1 cellular context compared by ENCODE assay signal in genomic region chr12:6340745-6341438, GRCh38.
TF ChIP-seq lines count a peak whose summit lies in the region.

No MANE protein-coding gene starts in this region.

TF ChIP-seq in HepG2, 621 proteins besides CTCF, POLR2A, EP300 and RAD21:
- no peak for TF ChIP-seq MED8 (CRISPR knock-in tag; IDR thresholded peaks at IDR 0.05; ENCODE audit: insufficient replicate concordance)
- TF ChIP-seq HOXA9 (CRISPR knock-in tag; IDR thresholded peaks at IDR 0.05; ENCODE audit: borderline replicate concordance) = no peak
- no peak for TF ChIP-seq RERE (CRISPR knock-in tag; IDR thresholded peaks at IDR 0.05; ENCODE audit: low read depth)
- 0 out of 2 replicates have a peak, but pooled peaks have one; percentile 18 for TF ChIP-seq SNAI1 (CRISPR knock-in tag; IDR thresholded peaks at IDR 0.05; ENCODE audit: borderline replicate concordance)
- 0 out of 2 replicates have a peak, but pooled peaks have one; percentile 11 for TF ChIP-seq PITX1 (CRISPR knock-in tag; IDR thresholded peaks at IDR 0.05)
- peak; percentile 48; the same call in 1 of the 2 replicates for TF ChIP-seq KAT7 (CRISPR knock-in tag; IDR thresholded peaks at IDR 0.05; ENCODE audit: borderline replicate concordance)
- TF ChIP-seq FOXO4 (CRISPR knock-in tag; conservative IDR thresholded peaks at IDR 0.05) = 0 out of 2 replicates have a peak, but pooled peaks have one; percentile 2
- 0 out of 2 replicates have a peak, but pooled peaks have one; percentile 38 for TF ChIP-seq GLMP (CRISPR knock-in tag; IDR thresholded peaks at IDR 0.05; ENCODE audit: borderline replicate concordance)
- TF ChIP-seq KAT8 (CRISPR knock-in tag; IDR thresholded peaks at IDR 0.05) = 0 out of 2 replicates have a peak, but pooled peaks have one; percentile 9
- TF ChIP-seq, protein P1, sequence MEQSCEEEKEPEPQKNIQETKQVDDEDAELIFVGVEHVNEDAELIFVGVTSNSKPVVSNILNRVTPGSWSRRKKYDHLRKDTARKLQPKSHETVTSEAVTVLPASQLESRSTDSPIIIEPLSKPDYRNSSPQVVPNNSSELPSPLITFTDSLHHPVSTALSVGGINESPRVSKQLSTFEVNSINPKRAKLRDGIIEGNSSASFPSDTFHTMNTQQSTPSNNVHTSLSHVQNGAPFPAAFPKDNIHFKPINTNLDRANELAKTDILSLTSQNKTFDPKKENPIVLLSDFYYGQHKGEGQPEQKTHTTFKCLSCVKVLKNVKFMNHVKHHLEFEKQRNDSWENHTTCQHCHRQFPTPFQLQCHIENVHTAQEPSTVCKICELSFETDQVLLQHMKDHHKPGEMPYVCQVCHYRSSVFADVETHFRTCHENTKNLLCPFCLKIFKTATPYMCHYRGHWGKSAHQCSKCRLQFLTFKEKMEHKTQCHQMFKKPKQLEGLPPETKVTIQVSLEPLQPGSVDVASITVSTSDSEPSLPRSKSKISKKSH (CRISPR knock-in tag; IDR thresholded peaks at IDR 0.05; ENCODE audit: borderline replicate concordance) = 0 out of 2 replicates have a peak, but pooled peaks have one; percentile 6
- peak; percentile 45; the same call in 1 of the 2 replicates for TF ChIP-seq RBFOX2 (IDR thresholded peaks at IDR 0.05; ENCODE audit: low read depth, low read length)
- 0 out of 2 replicates have a peak, but pooled peaks have one; percentile 6 for TF ChIP-seq ZMAT3 (CRISPR knock-in tag; conservative IDR thresholded peaks at IDR 0.05)
- TF ChIP-seq SALL1 (CRISPR knock-in tag; IDR thresholded peaks at IDR 0.05) = peak; percentile 5; the same call in 1 of the 2 replicates
- TF ChIP-seq NR1H2 (CRISPR knock-in tag; IDR thresholded peaks at IDR 0.05; ENCODE audit: borderline replicate concordance, low read depth) = no peak
- peak; percentile 10 for TF ChIP-seq HNRNPK (IDR thresholded peaks at IDR 0.05; ENCODE audit: low read depth, low read length, poor library complexity, severe bottlenecking)
- TF ChIP-seq ZNF737 (CRISPR knock-in tag; IDR thresholded peaks at IDR 0.05; ENCODE audit: borderline replicate concordance) = no peak
- 0 out of 2 replicates have a peak, but pooled peaks have one; percentile 42 for TF ChIP-seq PCBP1 (IDR thresholded peaks at IDR 0.05; ENCODE audit: borderline replicate concordance, low read depth, low read length)
TF ChIP-seq in HepG2: peak in this region for 12.
